In genomic region chr3:66083961-66084270, GRCh38 we compare ENCODE assay signal across 19 cellular contexts. TPM values are rescaled to one million over a fixed set of nuclear protein-coding genes. Genes with fewer than 3 reads are reported as not detected.
DNase-seq lines count a peak whose midpoint lies in the region; FAIRE-seq and TF ChIP-seq lines count a peak whose summit lies in the region.
"Had no signal": no experiment of that assay in that cellular context is flagged by ENCODE, and none has a peak within 500 bp of the region (broad histone marks: within the 10 kb centered on the region; RNA-seq: fewer than 3 reads in every experiment).

No MANE protein-coding gene starts in this region.

- TF ChIP-seq CTCF in HEK293 (tag by site-specific recombination; IDR thresholded peaks at IDR 0.05) (no peak), neural progenitor cell (IDR thresholded peaks at IDR 0.05) (no peak), kidney (IDR thresholded peaks at IDR 0.05; ENCODE audit: borderline replicate concordance, extremely low read depth, insufficient read depth) (no peak)

- H3K4me3 Mint-ChIP-seq in neural progenitor cell: no peak overlapping the region
- H3K4me3 Mint-ChIP-seq: H9 had no signal

- POLR2A ChIA-PET in HEK293 (lab: Yijun Ruan, JAX): no interaction called here

- H3K9ac ChIP-seq in neural progenitor cell (no peak overlapping the region), kidney (ENCODE audit: low read length in 2 of 2) (no peak overlapping the region)

- no peaks in the 10 kb centered on the region for H3K27me3 ChIP-seq in neural progenitor cell
- H3K27me3 ChIP-seq: BE2C, Peyer's patch had no signal

- CTCF ChIA-PET in HEK293 (lab: Yijun Ruan, JAX): no interaction called here

- no peak overlapping the region for H3K4me2 ChIP-seq in neural progenitor cell
- H3K4me2 ChIP-seq: A549 had no signal

- H3K36me3 Mint-ChIP-seq in neural progenitor cell: no peaks in the 10 kb centered on the region

- H2AFZ ChIP-seq in neural progenitor cell (replicated peaks): peak overlapping the region; percentile 26

- H3K9me3 ChIP-seq in HEK293 (ENCODE audit: control insufficient read depth, insufficient read depth, low read depth, low read length): no peaks in the 10 kb centered on the region
- no peaks in the 10 kb centered on the region for H3K9me3 ChIP-seq in neural progenitor cell (ENCODE audit: low read depth)
- H3K9me3 ChIP-seq in kidney (ENCODE audit: control insufficient read depth in 1 of 2, low read length in 2 of 2): no peaks in the 10 kb centered on the region
- H3K9me3 ChIP-seq: A549, BE2C, Peyer's patch had no signal

- DNase-seq in A172 (ENCODE audit: low spot score) (peak; percentile 5), left kidney (ENCODE audit: low read depth, low spot score) (peak; percentile 58), neural progenitor cell (ENCODE audit: low spot score) (no peak), DMS153 (lab: John Stamatoyannopoulos, UW) (no peak), kidney (no peak), KBM-7 (no peak)
- DNase-seq: BE2C, DND-41, H9, Kasumi-1, NCI-H1694, NCI-H2081, NCI-H2171, NCI-H446, NCI-H526 had no signal

- H3F3A ChIP-seq in neural progenitor cell (ENCODE audit: low read depth): no peaks in the 10 kb centered on the region

- H3K4me1 Mint-ChIP-seq in neural progenitor cell: peaks cover 5% of the 10 kb centered on the region

- no peaks in the 10 kb centered on the region for H3K36me3 ChIP-seq in HEK293 (ENCODE audit: control insufficient read depth in 2 of 2, insufficient read depth in 1 of 2, low read length in 2 of 2)
- no peaks in the 10 kb centered on the region for H3K36me3 ChIP-seq in neural progenitor cell
- no peaks in the 10 kb centered on the region for H3K36me3 ChIP-seq in kidney (ENCODE audit: control insufficient read depth in 1 of 2, insufficient read depth in 2 of 2, low read length in 2 of 2)
- H3K36me3 ChIP-seq: BE2C, Peyer's patch had no signal

- no peaks in the 10 kb centered on the region for H3K79me2 ChIP-seq in neural progenitor cell (ENCODE audit: low read depth)

- no peak overlapping the region for H3K4me3 ChIP-seq in HEK293 (ENCODE audit: low read depth, low read length)
- no peak overlapping the region for H3K4me3 ChIP-seq in neural progenitor cell
- H3K4me3 ChIP-seq in kidney (ENCODE audit: low read length in 2 of 2): no peak overlapping the region
- H3K4me3 ChIP-seq: A549, GM12878, Peyer's patch had no signal

- H3K27ac ChIP-seq in HEK293 (ENCODE audit: extremely low read depth, low read depth, low read length) (no peak overlapping the region), neural progenitor cell (no peak overlapping the region), kidney (ENCODE audit: low read depth in 2 of 2, low read length in 2 of 2) (no peak overlapping the region)
- H3K27ac ChIP-seq: A549 had no signal

- no peaks in the 10 kb centered on the region for H4K20me1 ChIP-seq in neural progenitor cell (ENCODE audit: low read depth)

- H3K27ac Mint-ChIP-seq in neural progenitor cell: no peak overlapping the region
- H3K27ac Mint-ChIP-seq: H9 had no signal

- in situ Hi-C loops in KBM-7 (cut with MboI; ENCODE audit: low pct_unique_long_range_greater_than_20kb, low sequenced_read_pairs): no loop called here

- H3K4me1 ChIP-seq in HEK293 (ENCODE audit: control insufficient read depth, insufficient read depth, low read length) (no peaks in the 10 kb centered on the region), neural progenitor cell (no peaks in the 10 kb centered on the region), kidney (ENCODE audit: control insufficient read depth in 1 of 2, insufficient read depth in 1 of 2, low read depth in 1 of 2, low read length in 2 of 2) (no peaks in the 10 kb centered on the region)
- H3K4me1 ChIP-seq: A549, BE2C, Peyer's patch had no signal

- no peak for FAIRE-seq in kidney (lab: Jason Lieb, UNC)
- FAIRE-seq: A549, GM12878 had no signal

- no peaks in the 10 kb centered on the region for H3K9me3 Mint-ChIP-seq in neural progenitor cell
- H3K9me3 Mint-ChIP-seq: H9 had no signal

- intact Hi-C loops in kidney (cut with DNase I): no loop called here

- no peaks in the 10 kb centered on the region for H3K27me3 Mint-ChIP-seq in neural progenitor cell (ENCODE audit: insufficient read depth, low read depth)

TF ChIP-seq in HEK293, 187 proteins besides CTCF, POLR2A, EP300 and RAD21:
- TF ChIP-seq WT1 (tag by site-specific recombination; IDR thresholded peaks at IDR 0.05) (0 out of 2 replicates have a peak, but pooled peaks have one; percentile 13), ZNF416 (tag by site-specific recombination; IDR thresholded peaks at IDR 0.05) (no peak), ZBTB48 (tag by site-specific recombination; IDR thresholded peaks at IDR 0.05) (peak; percentile 57; the same call in 1 of the 2 replicates), ZNF843 (tag by site-specific recombination; IDR thresholded peaks at IDR 0.05) (no peak)

RNA-seq across cellular contexts. Expression of gene MAGI1, which starts 45.2 kb away (rescaled TPM):
- 3.5 and 4.7 TPM in 2 replicates for total RNA-seq in A172 (2014; rRNA removed; shearing (Covaris generic))
- total RNA-seq in neural progenitor cell (ENCODE audit: low replicate concordance): 40.6 and 48.4 TPM in 2 replicates
- total RNA-seq in kidney: 42.8 TPM
- 8.2 TPM for polyA plus RNA-seq in kidney (ENCODE audit: insufficient read depth, low read depth, low replicate concordance)

Comparison
In these comparisons a context has a peak if more than half of its experiments do, and no peak if none do; other contexts are left out.
1. DNase-seq: peak in A172 (single experiment) and left kidney (single experiment); none in neural progenitor cell (single experiment), DMS153 (single experiment), kidney (single experiment) and KBM-7 (single experiment).